ENCODE assay signal across 8 cellular contexts in genomic region chr16:70438983-70439862, GRCh38. TPM values are rescaled to one million over a fixed set of nuclear protein-coding genes. Genes with fewer than 3 reads are reported as not detected.
DNase-seq lines count a peak whose midpoint lies in the region; ATAC-seq and TF ChIP-seq lines count a peak whose summit lies in the region.

Gene ST3GAL2, minus strand, starts transcription at chr16:70439100. Its CDS starts 40,570 bp downstream, at chr16:70398530.

- DNase-seq in DMS79 treated with DMSO at 0.1 percent for 48 hours (lab: John Stamatoyannopoulos, UW) (peak; percentile 73), Karpas-422 (peak; percentile 98), fibroblast of pulmonary artery (ENCODE audit: low read depth) (peak; percentile 93), nephron progenitor cell (peak; percentile 96)
- DNase-seq in activated T-helper 9 cell treated with anti-CD3 and anti-CD28 coated beads, Interleukin-2, amount 50 U/mL, for 16 hours (ENCODE audit: low read depth) = peak; percentile 90

- H2AFZ ChIP-seq in Karpas-422 (ENCODE audit: low read length) = peak within 1 kb of the TSS; percentile 99

- peak within 1 kb of the TSS; percentile 99 for H3K4me2 ChIP-seq in Karpas-422 (ENCODE audit: low read depth, low read length, poor library complexity, severe bottlenecking)

- peak; percentile 57 for TF ChIP-seq POLR2A in Raji (IDR thresholded peaks at IDR 0.05; ENCODE audit: insufficient read depth, low read depth, low read length)

- peaks cover 4% of the 10 kb centered on the region; the same call in 1 of the 2 replicates for H4K20me1 ChIP-seq in Karpas-422 (ENCODE audit: insufficient read depth, low read depth, low read length)

- TF ChIP-seq CTCF in fibroblast of pulmonary artery (IDR thresholded peaks at IDR 0.05; ENCODE audit: low read length, missing control alignments) (no peak), nephron progenitor cell (IDR thresholded peaks at IDR 0.05) (no peak)

- peak; percentile 68 for ATAC-seq in GM21737 (IDR thresholded peaks at IDR 0.05; ENCODE audit: unreplicated experiment)

- H3K27me3 Mint-ChIP-seq in nephron progenitor cell (ENCODE audit: low read depth, poor library complexity) = no peaks in the 10 kb centered on the region
- H3K27me3 Mint-ChIP-seq in stimulated activated naive CD8-positive, alpha-beta T cell treated with anti-CD3 and anti-CD28 coated beads, Interleukin-15, Interleukin-2, amounts not matched to agents 100 ng/mL and 50 ng/mL, for 24 hours = no peaks in the 10 kb centered on the region

- peak within 1 kb of the TSS; percentile 89 for H3K27ac ChIP-seq in Karpas-422 (ENCODE audit: low read length)

- peaks cover 63% of the 10 kb centered on the region for H3K4me1 Mint-ChIP-seq in nephron progenitor cell
- H3K4me1 Mint-ChIP-seq in stimulated activated naive CD8-positive, alpha-beta T cell treated with anti-CD3 and anti-CD28 coated beads, Interleukin-15, Interleukin-2, amounts not matched to agents 100 ng/mL and 50 ng/mL, for 24 hours (ENCODE audit: low read depth) = peaks cover 32% of the 10 kb centered on the region

- H3K36me3 Mint-ChIP-seq in nephron progenitor cell (ENCODE audit: low read depth) = peaks cover 7% of the 10 kb centered on the region
- peaks cover 3% of the 10 kb centered on the region for H3K36me3 Mint-ChIP-seq in stimulated activated naive CD8-positive, alpha-beta T cell treated with anti-CD3 and anti-CD28 coated beads, Interleukin-15, Interleukin-2, amounts not matched to agents 100 ng/mL and 50 ng/mL, for 24 hours (ENCODE audit: low read depth)

- no peaks in the 10 kb centered on the region for H3K27me3 ChIP-seq in Karpas-422 (ENCODE audit: low read length)

- peak within 1 kb of the TSS; percentile 98 for H3K27ac Mint-ChIP-seq in nephron progenitor cell
- peak within 1 kb of the TSS; percentile 88 for H3K27ac Mint-ChIP-seq in stimulated activated naive CD8-positive, alpha-beta T cell treated with anti-CD3 and anti-CD28 coated beads, Interleukin-15, Interleukin-2, amounts not matched to agents 100 ng/mL and 50 ng/mL, for 24 hours

- H3K4me3 ChIP-seq in Karpas-422 (ENCODE audit: low read length) (peak within 1 kb of the TSS; percentile 96), fibroblast of pulmonary artery (replicated peaks; ENCODE audit: low read depth, low read length) (peak within 1 kb of the TSS; percentile 94)

- H3K9ac ChIP-seq in Karpas-422 (ENCODE audit: low read length) = peak within 1 kb of the TSS; percentile 93

- no peaks in the 10 kb centered on the region for H3K9me3 Mint-ChIP-seq in nephron progenitor cell
- no peaks in the 10 kb centered on the region for H3K9me3 Mint-ChIP-seq in stimulated activated naive CD8-positive, alpha-beta T cell treated with anti-CD3 and anti-CD28 coated beads, Interleukin-15, Interleukin-2, amounts not matched to agents 100 ng/mL and 50 ng/mL, for 24 hours

- peak within 1 kb of the TSS; percentile 94 for H3K4me3 Mint-ChIP-seq in nephron progenitor cell
- peak within 1 kb of the TSS; percentile 92 for H3K4me3 Mint-ChIP-seq in stimulated activated naive CD8-positive, alpha-beta T cell treated with anti-CD3 and anti-CD28 coated beads, Interleukin-15, Interleukin-2, amounts not matched to agents 100 ng/mL and 50 ng/mL, for 24 hours

- no peaks in the 10 kb centered on the region for H3K9me3 ChIP-seq in Karpas-422 (ENCODE audit: low read length)

- H3K79me2 ChIP-seq in Karpas-422 (ENCODE audit: low read length) = peaks cover 38% of the 10 kb centered on the region

- H3K36me3 ChIP-seq in Karpas-422 (ENCODE audit: insufficient read depth, low read length) = no peaks in the 10 kb centered on the region

- peaks cover 39% of the 10 kb centered on the region for H3K4me1 ChIP-seq in Karpas-422 (ENCODE audit: low read length)

- no peaks in the 10 kb centered on the region for H3K9me2 ChIP-seq in Karpas-422 (replicated peaks; ENCODE audit: insufficient read depth, low read length)

RNA-seq across cellular contexts. Expression of gene ST3GAL2, which starts in this region (rescaled TPM):
- 48.1 and 62.4 TPM in 2 replicates for total RNA-seq in Karpas-422 (2014; rRNA removed; shearing (Covaris generic); ENCODE audit: low replicate concordance)

Comparison
In these comparisons a context has a peak if more than half of its experiments do, and no peak if none do; other contexts are left out.
1. Peak in every context shown above with its lines: DNase-seq, ATAC-seq, H3K4me3 ChIP-seq and H3K27ac ChIP-seq.